ENCODE assay signal across 22 cellular contexts in the genomic region with DNA sequence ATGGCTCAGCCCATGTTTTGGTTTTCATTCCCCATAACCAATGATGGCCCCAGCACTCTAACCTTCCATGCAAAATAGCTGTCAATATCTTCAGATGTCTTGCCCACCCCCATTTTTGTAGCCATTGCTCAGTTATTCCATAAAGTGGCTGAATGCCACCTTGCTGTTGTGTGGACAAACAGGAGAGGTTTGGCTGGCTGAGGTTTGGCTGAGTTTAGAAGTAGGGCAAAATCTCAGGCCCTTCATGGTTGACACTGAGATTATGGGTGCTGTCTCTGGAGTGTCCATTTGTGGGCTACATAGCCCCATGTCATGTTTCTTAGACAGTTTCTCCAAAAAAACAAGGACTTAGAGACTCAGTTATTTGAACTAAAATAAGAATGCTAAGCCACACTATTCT.
"Had no signal": no experiment of that assay in that cellular context is flagged by ENCODE, and none has a peak within 500 bp of the region (broad histone marks: within the 10 kb centered on the region; RNA-seq: fewer than 3 reads in every experiment).

No MANE protein-coding gene starts in this region.

- H3K9me3 ChIP-seq: spleen, thoracic aorta, upper lobe of left lung had no signal

- H3K9me3 Mint-ChIP-seq: activated CD4-positive, alpha-beta memory T cell treated with anti-CD3 and anti-CD28 coated beads, Interleukin-2, amount 10 ng/mL, durations not matched to agents 7 days and 5 days; activated CD4-positive, alpha-beta T cell treated with anti-CD3 and anti-CD28 coated beads, Interleukin-2, amount 10 ng/mL, durations not matched to agents 24 days and 14 days; activated naive CD4-positive, alpha-beta T cell treated with anti-CD3 and anti-CD28 coated beads, Interleukin-2, amount 50 U/mL, for 72 hours; dendritic cell treated with granulocyte-macrophage colony-stimulating factor and Interleukin-4, amounts not matched to agents 40 ng/mL and 50 ng/mL, for 4 days; naive B cell; T-helper 1 cell treated with Interleukin-12 subunit alpha and Interleukin-12 subunit beta and Interleukin-4 antibody, amounts not matched to agents 30 μg/mL and 1 μg/mL, for 36 hours had no signal

- DNase-seq: activated CD4-positive, alpha-beta memory T cell treated with anti-CD3 and anti-CD28 coated beads, Interleukin-2, amount 10 ng/mL, durations not matched to agents 7 days and 5 days; activated CD4-positive, alpha-beta T cell treated with anti-CD3 and anti-CD28 coated beads, Interleukin-2, amount 10 ng/mL, durations not matched to agents 24 days and 14 days; activated gamma-delta T cell; activated T-cell treated with anti-CD3 and anti-CD28 coated beads for 4 hours; aorta; caudate nucleus; effector CD8-positive, alpha-beta T cell; hypothalamus; naive B cell; posterior cingulate gyrus; spleen; stimulated activated CD4-positive, alpha-beta T cell treated with anti-CD3 and anti-CD28 coated beads, Interleukin-4, amount 100 ng/mL, for 1 hour; stimulated activated naive CD4-positive, alpha-beta T cell; upper lobe of left lung had no signal

- H3K4me3 Mint-ChIP-seq: activated CD4-positive, alpha-beta memory T cell treated with anti-CD3 and anti-CD28 coated beads, Interleukin-2, amount 10 ng/mL, durations not matched to agents 7 days and 5 days; activated CD4-positive, alpha-beta T cell treated with anti-CD3 and anti-CD28 coated beads, Interleukin-2, amount 10 ng/mL, durations not matched to agents 24 days and 14 days; brain; dendritic cell treated with granulocyte-macrophage colony-stimulating factor and Interleukin-4, amounts not matched to agents 40 ng/mL and 50 ng/mL, for 4 days; naive B cell; neural crest cell; T-helper 1 cell treated with Interleukin-12 subunit alpha and Interleukin-12 subunit beta and Interleukin-4 antibody, amounts not matched to agents 30 μg/mL and 1 μg/mL, for 36 hours had no signal

- ATAC-seq: activated CD4-positive, CD25-positive, alpha-beta regulatory T cell treated with anti-CD3 and anti-CD28 coated beads, Interleukin-2, amount 50 U/mL, for 24 hours; esophagus mucosa had no signal

- H3K27me3 ChIP-seq: spleen, upper lobe of left lung had no signal

- H3K4me3 ChIP-seq: spleen, thoracic aorta, upper lobe of left lung had no signal

- H3K4me1 Mint-ChIP-seq: activated CD4-positive, alpha-beta memory T cell treated with anti-CD3 and anti-CD28 coated beads, Interleukin-2, amount 10 ng/mL, durations not matched to agents 7 days and 5 days had no signal

- H3K27me3 Mint-ChIP-seq: activated CD4-positive, alpha-beta memory T cell treated with anti-CD3 and anti-CD28 coated beads, Interleukin-2, amount 10 ng/mL, durations not matched to agents 7 days and 5 days; activated CD4-positive, alpha-beta T cell treated with anti-CD3 and anti-CD28 coated beads, Interleukin-2, amount 10 ng/mL, durations not matched to agents 24 days and 14 days; brain; dendritic cell treated with granulocyte-macrophage colony-stimulating factor and Interleukin-4, amounts not matched to agents 40 ng/mL and 50 ng/mL, for 4 days; naive B cell had no signal

- H3K27ac Mint-ChIP-seq: activated CD4-positive, alpha-beta memory T cell treated with anti-CD3 and anti-CD28 coated beads, Interleukin-2, amount 10 ng/mL, durations not matched to agents 7 days and 5 days; activated CD4-positive, alpha-beta T cell treated with anti-CD3 and anti-CD28 coated beads, Interleukin-2, amount 10 ng/mL, durations not matched to agents 24 days and 14 days; activated naive CD4-positive, alpha-beta T cell treated with anti-CD3 and anti-CD28 coated beads, Interleukin-2, amount 50 U/mL, for 72 hours; dendritic cell treated with granulocyte-macrophage colony-stimulating factor and Interleukin-4, amounts not matched to agents 40 ng/mL and 50 ng/mL, for 4 days; T-helper 1 cell treated with Interleukin-12 subunit alpha and Interleukin-12 subunit beta and Interleukin-4 antibody, amounts not matched to agents 30 μg/mL and 1 μg/mL, for 36 hours had no signal

- H3K36me3 ChIP-seq: spleen, thoracic aorta, upper lobe of left lung had no signal

- H3K27ac ChIP-seq: spleen, thoracic aorta, upper lobe of left lung had no signal
